9 cellular contexts compared by ENCODE assay signal in the genomic region with DNA sequence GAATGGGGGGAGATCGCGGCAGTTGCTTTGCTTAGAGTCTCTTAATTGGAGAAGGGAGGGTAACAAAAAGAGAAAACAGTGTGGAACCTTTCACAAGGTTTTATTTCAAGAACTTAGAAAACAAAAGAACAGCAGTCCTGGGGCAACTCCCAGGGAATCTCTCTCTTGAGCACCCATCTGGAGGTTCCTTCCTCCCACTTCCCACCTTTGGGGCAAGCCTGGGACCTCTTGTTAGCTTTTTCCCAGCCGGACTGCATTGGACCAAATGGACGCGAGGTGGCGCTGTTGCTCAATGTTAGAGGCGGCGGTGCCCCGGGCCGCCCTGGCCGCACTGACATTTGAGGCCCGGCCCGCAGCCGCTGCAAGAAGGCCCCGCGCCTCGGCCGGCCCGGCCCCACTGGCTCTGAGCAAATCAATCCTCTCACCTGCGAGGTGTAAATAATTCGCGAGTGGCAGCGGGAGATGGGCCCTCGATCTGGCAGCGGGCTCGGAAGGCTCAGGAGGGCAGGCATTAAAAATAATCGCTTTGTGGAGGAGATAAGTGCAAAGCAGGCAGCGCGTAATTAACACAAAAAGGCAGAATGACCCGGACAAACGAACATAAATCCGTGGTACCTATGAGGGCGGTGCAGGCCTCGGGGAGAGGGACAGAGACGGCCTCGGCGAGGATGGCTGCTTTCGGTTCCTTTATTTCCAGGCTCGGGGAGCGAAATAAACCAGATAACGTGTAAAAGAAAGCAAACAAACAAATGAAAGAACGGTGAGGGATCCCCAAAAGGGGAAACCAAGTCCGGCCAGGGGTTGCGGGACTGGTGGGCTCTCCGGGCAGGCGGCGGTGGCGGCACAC. TPM values are rescaled to one million over a fixed set of nuclear protein-coding genes. Genes with fewer than 3 reads are reported as not detected.
DNase-seq lines count a peak whose midpoint lies in the region; ATAC-seq, FAIRE-seq and TF ChIP-seq lines count a peak whose summit lies in the region.
"Had no signal": no experiment of that assay in that cellular context is flagged by ENCODE, and none has a peak within 500 bp of the region (broad histone marks: within the 10 kb centered on the region; RNA-seq: fewer than 3 reads in every experiment).

No MANE protein-coding gene starts in this region.

- TF ChIP-seq EP300 in SK-N-SH (IDR thresholded peaks at IDR 0.05; ENCODE audit: borderline replicate concordance in 1 of 2, low read depth in 1 of 2, low read length in 1 of 2) = no peak

- intact Hi-C loops in Right ventricle myocardium superior (cut with DNase I) = loop anchor here (2.0 kb wide), 1 partner anchor 187 kb away; no protein-coding TSS in a partner anchor
- intact Hi-C loops in prostate gland (cut with DNase I) = loop anchor here (2.0 kb wide), 1 partner anchor 187 kb away; no protein-coding TSS in a partner anchor

- H3K9me3 ChIP-seq in SK-N-SH = no peaks in the 10 kb centered on the region
- no peaks in the 10 kb centered on the region for H3K9me3 ChIP-seq in prostate gland

- H3K4me3 Mint-ChIP-seq in activated naive CD8-positive, alpha-beta T cell = peak overlapping the region; percentile 85
- peak overlapping the region; percentile 75 for H3K4me3 Mint-ChIP-seq in type B pancreatic cell

- H3K9me3 Mint-ChIP-seq in activated naive CD8-positive, alpha-beta T cell (ENCODE audit: low read depth) = no peaks in the 10 kb centered on the region
- H3K9me3 Mint-ChIP-seq in type B pancreatic cell = no peaks in the 10 kb centered on the region

- H3K27ac Mint-ChIP-seq in activated naive CD8-positive, alpha-beta T cell = no peak overlapping the region
- H3K27ac Mint-ChIP-seq in type B pancreatic cell = no peak overlapping the region

- WGBS in SK-N-SH (ENCODE audit: low lambda C conversion rate) = 54% methylated on average over 35 of the region's 48 CpGs
- 12% methylated on average over 47 of the region's 48 CpGs for WGBS in prostate gland

- no peaks in the 10 kb centered on the region for H3K36me3 ChIP-seq in KMS-11 (ENCODE audit: insufficient read depth)
- no peaks in the 10 kb centered on the region for H3K36me3 ChIP-seq in SK-N-SH (replicated peaks in 1 of 2; ENCODE audit: control insufficient read depth in 1 of 2, insufficient read depth in 2 of 2, low read length in 1 of 2)
- no peaks in the 10 kb centered on the region for H3K36me3 ChIP-seq in prostate gland

- H3K27ac ChIP-seq in KMS-11 = no peak overlapping the region
- H3K27ac ChIP-seq in SK-N-SH (ENCODE audit: low read depth in 2 of 2, low read length in 1 of 2) = no peak overlapping the region
- H3K27ac ChIP-seq in prostate gland = no peak overlapping the region

- peaks cover 49% of the 10 kb centered on the region for H3K27me3 Mint-ChIP-seq in activated naive CD8-positive, alpha-beta T cell
- H3K27me3 Mint-ChIP-seq in type B pancreatic cell = peaks cover 99% of the 10 kb centered on the region

- peaks cover 98% of the 10 kb centered on the region for H3K27me3 ChIP-seq in KMS-11 (ENCODE audit: insufficient read depth, low read depth)
- no peaks in the 10 kb centered on the region for H3K27me3 ChIP-seq in SK-N-SH (ENCODE audit: insufficient read depth)
- H3K27me3 ChIP-seq in prostate gland (replicated peaks; ENCODE audit: insufficient read depth) = peaks cover 83% of the 10 kb centered on the region

- no peak overlapping the region for H3K9ac ChIP-seq in KMS-11
- no peak overlapping the region for H3K9ac ChIP-seq in SK-N-SH

- peak; percentile 100 for TF ChIP-seq CTCF in KMS-11 (conservative IDR thresholded peaks at IDR 0.05; ENCODE audit: low read depth, low read length)
- TF ChIP-seq CTCF in SK-N-SH (IDR thresholded peaks at IDR 0.05) = peak; percentile 89
- TF ChIP-seq CTCF in prostate gland (IDR thresholded peaks at IDR 0.05) = peak; percentile 89 to 99 (median 94)
- TF ChIP-seq CTCF in type B pancreatic cell (conservative IDR thresholded peaks at IDR 0.05) = peak; percentile 98

- H3K4me3 ChIP-seq in KMS-11 (IDR thresholded peaks at IDR 0.05; ENCODE audit: insufficient read depth, low read depth, low read length) = no peak overlapping the region
- no peak overlapping the region for H3K4me3 ChIP-seq in SK-N-SH (ENCODE audit: low read depth in 2 of 2, low read length in 1 of 2)
- H3K4me3 ChIP-seq in prostate gland = no peak overlapping the region

- no peaks in the 10 kb centered on the region for H3K79me2 ChIP-seq in KMS-11 (ENCODE audit: insufficient read depth, low read depth)
- no peaks in the 10 kb centered on the region for H3K79me2 ChIP-seq in SK-N-SH (ENCODE audit: insufficient read depth)

- TF ChIP-seq POLR2A in prostate gland (IDR thresholded peaks at IDR 0.05) = no peak

- H3K4me1 Mint-ChIP-seq in activated naive CD8-positive, alpha-beta T cell (ENCODE audit: low read depth) = peaks cover 24% of the 10 kb centered on the region
- H3K4me1 Mint-ChIP-seq in type B pancreatic cell (ENCODE audit: unreplicated experiment) = peaks cover 25% of the 10 kb centered on the region

- H3K4me2 ChIP-seq in KMS-11 (peak overlapping the region; percentile 54), SK-N-SH (peak overlapping the region; percentile 63)

- no peaks in the 10 kb centered on the region for H3K36me3 Mint-ChIP-seq in activated naive CD8-positive, alpha-beta T cell
- H3K36me3 Mint-ChIP-seq in type B pancreatic cell = no peaks in the 10 kb centered on the region

- no peaks in the 10 kb centered on the region for H3F3A ChIP-seq in SK-N-SH (replicated peaks; ENCODE audit: insufficient read depth)

- FAIRE-seq in GM19239 (lab: Jason Lieb, UNC) = peak; percentile 91

- H3K4me1 ChIP-seq in KMS-11 (ENCODE audit: low read depth, poor library complexity, severe bottlenecking) (peaks cover 21% of the 10 kb centered on the region), SK-N-SH (ENCODE audit: control insufficient read depth in 1 of 2, insufficient read depth in 2 of 2, low read depth in 1 of 2, low read length in 1 of 2) (peaks cover 0 to 23% of the 10 kb centered on the region in 2 experiments; a peak in 1 of 4 replicates), prostate gland (replicated peaks) (no peaks in the 10 kb centered on the region)

- POLR2A ChIA-PET in SK-N-SH (lab: Yijun Ruan, JAX) = no interaction called here

- H4K20me1 ChIP-seq in KMS-11 (ENCODE audit: insufficient read depth) = no peaks in the 10 kb centered on the region
- H4K20me1 ChIP-seq in SK-N-SH (ENCODE audit: insufficient read depth) = no peaks in the 10 kb centered on the region

- no peaks in the 10 kb centered on the region for H3K9me2 ChIP-seq in SK-N-SH

- H2AFZ ChIP-seq in KMS-11 (ENCODE audit: low read depth) = peak overlapping the region; percentile 41; the same call in 1 of the 2 replicates
- peak overlapping the region; percentile 68 for H2AFZ ChIP-seq in SK-N-SH (ENCODE audit: low read depth)

- TF ChIP-seq RAD21 in SK-N-SH (IDR thresholded peaks at IDR 0.05; ENCODE audit: low read length) = peak; percentile 94

- CTCF ChIA-PET in SK-N-SH (lab: Yijun Ruan, JAX) = interaction anchor here (0.6 to 24.5 kb wide), 45 partner anchors 8 to 408 kb away, joined by 3 to 568 read pairs (median 5); partner anchors contain the start of genes HOXC10, HOXC4, HOXC5 and HOXC6

- peak; percentile 96 for ATAC-seq in Right ventricle myocardium superior (ENCODE audit: poor library complexity)

- DNase-seq in C1 segment of cervical spinal cord (lab: John Stamatoyannopoulos, UW) (peak in 13 of 14 donors; percentile 7 to 82 (median 56)), GM19239 (ENCODE audit: insufficient read length, low spot score) (peak; percentile 90), SK-N-SH (peak; percentile 93), Right ventricle myocardium superior (peak; percentile 93), prostate gland (ENCODE audit: low spot score) (peak; percentile 78), type B pancreatic cell (ENCODE audit: extremely low spot score, unreplicated experiment) (peak; percentile 93)

TF ChIP-seq in SK-N-SH, 30 proteins besides CTCF, POLR2A, EP300 and RAD21:
- TF ChIP-seq RCOR1 (IDR thresholded peaks at IDR 0.05; ENCODE audit: low read length) (0 out of 2 replicates have a peak, but pooled peaks have one; percentile 28), SMC3 (IDR thresholded peaks at IDR 0.05; ENCODE audit: low read depth, low read length) (peak; percentile 97), SIN3A (IDR thresholded peaks at IDR 0.05; ENCODE audit: borderline replicate concordance, low read depth, low read length) (no peak)

RNA-seq across cellular contexts. Expression of gene HOXC8, which starts 2.7 kb away (rescaled TPM):
- 1.7 and 1.8 TPM in 2 replicates for polyA plus RNA-seq in SK-N-SH (2012; rRNA removed)
- polyA plus RNA-seq in SK-N-SH (2012; cell fraction: cytosol; rRNA removed) = 1.8 and 2.0 TPM in 2 replicates
- 0.53 and 0.75 TPM in 2 replicates for polyA plus RNA-seq in SK-N-SH (2012; cell fraction: nucleus; rRNA removed)
- not detected for total RNA-seq in Right ventricle myocardium superior
- total RNA-seq in prostate gland = under 1 TPM in 1 of 2 donors, not detected in 1; 0.62 TPM
- 0.77 and 1.5 TPM in 2 replicates for total RNA-seq in type B pancreatic cell (ENCODE audit: low replicate concordance)
- total RNA-seq: T-helper 1 cell treated with Interleukin-12 subunit alpha and Interleukin-12 subunit beta and Interleukin-4 antibody, amounts not matched to agents 30 ng/mL and 1 ng/mL, for 36 hours had no signal

RNA-seq across cellular contexts. Expression of gene HOXC9, which starts 6.1 kb away (rescaled TPM):
- 1.2 and 1.9 TPM in 2 replicates for polyA plus RNA-seq in SK-N-SH (2012; rRNA removed)
- 1.8 and 2.4 TPM in 2 replicates for polyA plus RNA-seq in SK-N-SH (2012; cell fraction: cytosol; rRNA removed)
- polyA plus RNA-seq in SK-N-SH (2012; cell fraction: nucleus; rRNA removed) = 1.0 and 1.1 TPM in 2 replicates
- total RNA-seq in Right ventricle myocardium superior (not detected), prostate gland (1 to 10 TPM in 1 of 2 donors, under 1 TPM in 1; 0.23 to 3.0 TPM), type B pancreatic cell (ENCODE audit: low replicate concordance) (0.27 and 0.36 TPM in 2 replicates)
- total RNA-seq: T-helper 1 cell treated with Interleukin-12 subunit alpha and Interleukin-12 subunit beta and Interleukin-4 antibody, amounts not matched to agents 30 ng/mL and 1 ng/mL, for 36 hours had no signal

RNA-seq across cellular contexts. Expression of gene HOXC10, which starts 21.1 kb away (rescaled TPM):
- polyA plus RNA-seq in SK-N-SH (2012; rRNA removed) = 0.03 and 0.08 TPM in 2 replicates
- polyA plus RNA-seq in SK-N-SH (2012; cell fraction: cytosol; rRNA removed) = 0.04 TPM in 2 replicates
- not detected in 2 replicates for polyA plus RNA-seq in SK-N-SH (2012; cell fraction: nucleus; rRNA removed)
- total RNA-seq in Right ventricle myocardium superior (not detected), prostate gland (1 to 10 TPM in 1 of 2 donors, under 1 TPM in 1; 0.51 to 7.2 TPM), type B pancreatic cell (ENCODE audit: low replicate concordance) (not detected in 2 replicates)
- total RNA-seq: T-helper 1 cell treated with Interleukin-12 subunit alpha and Interleukin-12 subunit beta and Interleukin-4 antibody, amounts not matched to agents 30 ng/mL and 1 ng/mL, for 36 hours had no signal

RNA-seq across cellular contexts. Expression of gene HOXC6, which starts 22.2 kb away (rescaled TPM):
- polyA plus RNA-seq in SK-N-SH (2012; rRNA removed) = 6.1 and 9.1 TPM in 2 replicates
- 6.4 and 7.6 TPM in 2 replicates for polyA plus RNA-seq in SK-N-SH (2012; cell fraction: cytosol; rRNA removed)
- polyA plus RNA-seq in SK-N-SH (2012; cell fraction: nucleus; rRNA removed) = 14.9 and 15.9 TPM in 2 replicates
- total RNA-seq in Right ventricle myocardium superior (0.30 TPM), prostate gland (1 to 10 TPM in 1 of 2 donors, not detected in 1; 1.3 TPM), type B pancreatic cell (ENCODE audit: low replicate concordance) (4.8 and 23.0 TPM in 2 replicates)
- total RNA-seq: T-helper 1 cell treated with Interleukin-12 subunit alpha and Interleukin-12 subunit beta and Interleukin-4 antibody, amounts not matched to agents 30 ng/mL and 1 ng/mL, for 36 hours had no signal

RNA-seq across cellular contexts. Expression of gene HOXC5, which starts 26.8 kb away (rescaled TPM):
- polyA plus RNA-seq in SK-N-SH (2012; rRNA removed) = 1.5 and 2.1 TPM in 2 replicates
- polyA plus RNA-seq in SK-N-SH (2012; cell fraction: cytosol; rRNA removed) = 1.2 and 1.8 TPM in 2 replicates
- polyA plus RNA-seq in SK-N-SH (2012; cell fraction: nucleus; rRNA removed) = 1.7 and 2.3 TPM in 2 replicates
- total RNA-seq in Right ventricle myocardium superior (not detected), prostate gland (1 to 10 TPM in 1 of 2 donors, not detected in 1; 2.8 TPM), type B pancreatic cell (ENCODE audit: low replicate concordance) (1.9 and 56.9 TPM in 2 replicates)
- total RNA-seq: T-helper 1 cell treated with Interleukin-12 subunit alpha and Interleukin-12 subunit beta and Interleukin-4 antibody, amounts not matched to agents 30 ng/mL and 1 ng/mL, for 36 hours had no signal
